In the genomic region with DNA sequence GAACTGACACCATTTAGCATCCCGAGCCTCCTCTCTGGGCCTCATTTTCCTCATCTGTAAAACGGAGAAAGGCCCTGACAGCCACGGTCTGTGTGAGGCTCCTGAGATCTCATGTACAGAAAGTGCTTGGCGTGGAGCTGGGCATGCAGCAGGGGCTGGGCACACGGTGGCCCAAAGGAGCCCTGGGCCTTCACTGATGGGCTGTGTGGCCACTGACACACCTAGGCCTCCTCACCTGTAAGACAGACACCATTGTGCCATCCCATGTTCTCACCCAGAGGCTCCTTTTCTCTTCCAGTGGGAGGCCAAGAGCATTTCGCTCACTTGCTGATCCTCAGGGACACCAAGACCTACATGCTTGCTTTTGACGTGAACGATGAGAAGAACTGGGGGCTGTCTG, we compare ENCODE assay signal across 32 cellular contexts. TPM values are rescaled to one million over a fixed set of nuclear protein-coding genes. Genes with fewer than 3 reads are reported as not detected.
"Had no signal": no experiment of that assay in that cellular context is flagged by ENCODE, and none has a peak within 500 bp of the region (broad histone marks: within the 10 kb centered on the region; RNA-seq: fewer than 3 reads in every experiment).

No MANE protein-coding gene starts in this region.

- H3K27ac Mint-ChIP-seq: activated naive CD8-positive, alpha-beta T cell treated with anti-CD3 and anti-CD28 coated beads for 36 hours; immature natural killer cell; naive thymus-derived CD8-positive, alpha-beta T cell; T-cell had no signal

- H3K4me1 ChIP-seq: adrenal gland, body of pancreas, colonic mucosa, lower lobe of right lung, prostate gland, sigmoid colon, suprapubic skin, tibial nerve had no signal

- H3K4me3 ChIP-seq: adrenal gland, body of pancreas, colonic mucosa, dorsolateral prefrontal cortex, lower lobe of right lung, ovary, prostate gland, sigmoid colon, suprapubic skin, tibial nerve had no signal

- H3K9me3 Mint-ChIP-seq: activated naive CD8-positive, alpha-beta T cell treated with anti-CD3 and anti-CD28 coated beads for 36 hours; immature natural killer cell; naive thymus-derived CD8-positive, alpha-beta T cell; neural crest cell; T-cell had no signal

- H3K4me3 Mint-ChIP-seq: activated naive CD8-positive, alpha-beta T cell treated with anti-CD3 and anti-CD28 coated beads for 36 hours; immature natural killer cell; naive thymus-derived CD8-positive, alpha-beta T cell; neural crest cell; T-cell had no signal

- H3K27me3 ChIP-seq: adrenal gland, body of pancreas, colonic mucosa, ovary, sigmoid colon, suprapubic skin had no signal

- H3K27ac ChIP-seq: adrenal gland, body of pancreas, colonic mucosa, dorsolateral prefrontal cortex, lower lobe of right lung, ovary, prostate gland, sigmoid colon, suprapubic skin, tibial nerve had no signal

- H3K9me3 ChIP-seq: adrenal gland, body of pancreas, colonic mucosa, lower lobe of right lung, ovary, prostate gland, sigmoid colon, suprapubic skin, tibial nerve had no signal

- H3K36me3 Mint-ChIP-seq: activated naive CD8-positive, alpha-beta T cell treated with anti-CD3 and anti-CD28 coated beads for 36 hours; immature natural killer cell; naive thymus-derived CD8-positive, alpha-beta T cell; T-cell had no signal

- FAIRE-seq: small intestine had no signal

- H3K36me3 ChIP-seq: adrenal gland, colonic mucosa, lower lobe of right lung, ovary, prostate gland, sigmoid colon, suprapubic skin, tibial nerve had no signal

- H3K4me1 Mint-ChIP-seq: activated naive CD8-positive, alpha-beta T cell treated with anti-CD3 and anti-CD28 coated beads for 36 hours; immature natural killer cell; naive thymus-derived CD8-positive, alpha-beta T cell; neural crest cell; T-cell had no signal

- DNase-seq: activated CD4-positive, alpha-beta T cell treated with anti-CD3 and anti-CD28 coated beads for 4 hours; activated CD4-positive, alpha-beta T cell treated with anti-CD3 and anti-CD28 coated beads, Interleukin-2, amount 50 U/mL, for 4 hours; activated effector memory CD4-positive, alpha-beta T cell treated with Interleukin-2 at 50 U/mL for 16 hours; activated naive CD4-positive, alpha-beta T cell treated with Interleukin-2 at 50 U/mL for 16 hours; activated naive CD8-positive, alpha-beta T cell treated with anti-CD3 and anti-CD28 coated beads for 36 hours; adrenal gland; aorta; body of pancreas; colonic mucosa; dorsolateral prefrontal cortex; foreskin fibroblast; head of caudate nucleus; immature natural killer cell; kidney glomerular epithelial cell; lower lobe of right lung; mesenchymal stem cell; ovary; retina; sigmoid colon; small intestine; stimulated activated CD4-positive, alpha-beta T cell treated with anti-CD3 and anti-CD28 coated beads, Interleukin-15, amount 100 ng/mL, for 24 hours; stimulated activated CD4-positive, alpha-beta T cell treated with anti-CD3 and anti-CD28 coated beads, Interleukin-2, amount 100 ng/mL, for 24 hours; stimulated activated naive CD4-positive, alpha-beta T cell; T-cell had no signal

- H3K27me3 Mint-ChIP-seq: activated naive CD8-positive, alpha-beta T cell treated with anti-CD3 and anti-CD28 coated beads for 36 hours had no signal

- ATAC-seq: body of pancreas; esophagus mucosa; left lobe of liver; naive thymus-derived CD8-positive, alpha-beta T cell had no signal

RNA-seq across cellular contexts. Expression of a gene that starts 1.6 kb away (rescaled TPM):
- total RNA-seq: activated naive CD8-positive, alpha-beta T cell treated with anti-CD3 and anti-CD28 coated beads for 36 hours; naive thymus-derived CD8-positive, alpha-beta T cell; neural crest cell; prostate gland; sigmoid colon; tibial nerve had no signal
- polyA plus RNA-seq: immature natural killer cell; naive thymus-derived CD8-positive, alpha-beta T cell had no signal

RNA-seq across cellular contexts. Expression of a gene that starts 5.2 kb away (rescaled TPM):
- total RNA-seq: activated naive CD8-positive, alpha-beta T cell treated with anti-CD3 and anti-CD28 coated beads for 36 hours; aorta; body of pancreas; naive thymus-derived CD8-positive, alpha-beta T cell; neural crest cell; sigmoid colon; tibial nerve; ureter had no signal
- polyA plus RNA-seq: aorta; immature natural killer cell; naive thymus-derived CD8-positive, alpha-beta T cell had no signal
